In genomic region chr2:169699173-169699572, GRCh38 we compare ENCODE assay signal across 1 cellular context. TPM values are rescaled to one million over a fixed set of nuclear protein-coding genes. Genes with fewer than 3 reads are reported as not detected.
"Had no signal": no experiment of that assay in that cellular context is flagged by ENCODE, and none has a peak within 500 bp of the region (broad histone marks: within the 10 kb centered on the region; RNA-seq: fewer than 3 reads in every experiment).

No MANE protein-coding gene starts in this region.

RNA-seq across cellular contexts. Expression of gene CFAP210, which starts 5.0 kb away (rescaled TPM):
- total RNA-seq: GM12878 had no signal
- polyA plus RNA-seq: GM12878 had no signal
